8 cellular contexts compared by ENCODE assay signal in the genomic region with DNA sequence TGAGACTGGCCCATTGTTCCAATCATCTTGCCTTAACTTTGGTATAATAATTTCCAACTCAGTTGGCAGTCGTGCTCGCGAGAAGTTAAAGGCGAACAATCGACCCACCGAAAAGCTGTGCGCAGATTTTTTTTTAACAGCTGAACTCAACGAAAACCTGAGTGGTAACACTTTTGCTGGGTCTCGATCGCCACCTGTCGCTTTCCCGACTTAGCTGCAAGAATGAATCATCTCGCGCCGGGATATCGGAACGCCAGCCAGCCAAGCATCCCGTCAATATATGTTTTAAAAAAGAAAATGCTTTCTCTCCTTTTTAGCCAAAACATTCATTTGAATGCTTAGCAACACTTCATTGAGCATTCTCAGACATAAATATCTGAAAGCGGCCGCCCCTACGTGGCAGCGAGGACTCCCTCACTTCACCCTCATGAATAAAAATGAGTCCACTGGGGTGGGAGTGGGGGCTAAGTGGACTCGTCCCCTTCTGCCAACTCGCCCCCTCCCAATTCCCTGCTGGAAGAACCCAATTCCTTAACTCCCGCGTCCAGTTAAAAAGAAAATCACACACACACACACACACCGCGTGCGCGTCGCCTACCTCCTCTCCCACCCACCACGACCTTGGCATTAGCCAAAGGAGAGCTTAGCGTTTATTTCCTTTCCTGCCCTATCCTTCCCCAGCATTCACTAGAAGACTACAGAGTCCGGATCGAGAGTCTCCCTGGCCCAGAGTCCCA. TPM values are rescaled to one million over a fixed set of nuclear protein-coding genes. Genes with fewer than 3 reads are reported as not detected.
A peak's percentile ranks its signal among the peaks of the same experiment; 100 is the strongest.
DNase-seq lines count a peak whose midpoint lies in the region; ATAC-seq, FAIRE-seq and TF ChIP-seq lines count a peak whose summit lies in the region.

No MANE protein-coding gene starts in this region.

- no peaks in the 10 kb centered on the region for H3K36me3 Mint-ChIP-seq in activated T-helper 2 cell treated with anti-CD3 and anti-CD28 coated beads, Interferon-gamma antibody, Interleukin-2, Interleukin-4, amounts not matched to agents 10 μg/mL and 5 μg/mL and 100 μg/mL, durations not matched to agents 14 hours and 24 hours and 36 hours (ENCODE audit: low read depth)
- no peaks in the 10 kb centered on the region for H3K36me3 Mint-ChIP-seq in natural killer cell

- peaks cover 47% of the 10 kb centered on the region for H3K4me1 Mint-ChIP-seq in activated T-helper 2 cell treated with anti-CD3 and anti-CD28 coated beads, Interferon-gamma antibody, Interleukin-2, Interleukin-4, amounts not matched to agents 10 μg/mL and 5 μg/mL and 100 μg/mL, durations not matched to agents 14 hours and 24 hours and 36 hours (ENCODE audit: low read depth)
- H3K4me1 Mint-ChIP-seq in natural killer cell, result peaks cover 37 to 54% of the 10 kb centered on the region in 2 donors

- DNase-seq in Ammon's horn (ENCODE audit: low spot score), result peak; percentile 82
- DNase-seq in GM19239 (ENCODE audit: insufficient read length, low spot score), result no peak
- peak; percentile 7 for DNase-seq in NCI-H446 treated with DMSO at 0.1 percent for 48 hours (lab: John Stamatoyannopoulos, UW)
- peak; percentile 21 for DNase-seq in activated T-helper 2 cell treated with anti-CD3 and anti-CD28 coated beads, Interferon-gamma antibody, Interleukin-2, Interleukin-4, amounts not matched to agents 10 μg/mL and 5 μg/mL and 100 μg/mL, durations not matched to agents 14 hours and 24 hours and 36 hours (ENCODE audit: low spot score)
- DNase-seq in frontal cortex (ENCODE audit: low spot score in 2 of 2), result peak; percentile 64 to 70
- no peak for DNase-seq in natural killer cell
- no peak for DNase-seq in vagina (ENCODE audit: extremely low spot score in 2 of 2)

- ATAC-seq in natural killer cell (no peak), GM18505 (IDR thresholded peaks at IDR 0.05; ENCODE audit: unreplicated experiment) (no peak)

- intact Hi-C loops in activated T-helper 2 cell treated with anti-CD3 and anti-CD28 coated beads, Interferon-gamma antibody, Interleukin-2, Interleukin-4, amounts not matched to agents 10 μg/mL and 5 μg/mL and 100 μg/mL, durations not matched to agents 14 hours and 24 hours and 36 hours (cut with micrococcal nuclease), result loop anchor here (2.0 to 10.0 kb wide), 2 partner anchors 120 to 270 kb away; no protein-coding TSS in a partner anchor
- intact Hi-C loops in natural killer cell (cut with micrococcal nuclease) (no loop called here), vagina (cut with DNase I) (loop anchor here (10.0 kb wide), 3 partner anchors 600 to 1460 kb away; no protein-coding TSS in a partner anchor)

- H3K36me3 ChIP-seq in vagina, result no peaks in the 10 kb centered on the region

- peaks cover 88% of the 10 kb centered on the region for H3K27me3 Mint-ChIP-seq in activated T-helper 2 cell treated with anti-CD3 and anti-CD28 coated beads, Interferon-gamma antibody, Interleukin-2, Interleukin-4, amounts not matched to agents 10 μg/mL and 5 μg/mL and 100 μg/mL, durations not matched to agents 14 hours and 24 hours and 36 hours (ENCODE audit: low read depth)
- H3K27me3 Mint-ChIP-seq in natural killer cell (ENCODE audit: low read depth in 2 of 2), result peaks cover 68 to 82% of the 10 kb centered on the region in 2 donors

- peak; percentile 80 for FAIRE-seq in GM19239 (lab: Jason Lieb, UNC)
- FAIRE-seq in frontal cortex (lab: Jason Lieb, UNC), result no peak

- H3K9me3 Mint-ChIP-seq in activated T-helper 2 cell treated with anti-CD3 and anti-CD28 coated beads, Interferon-gamma antibody, Interleukin-2, Interleukin-4, amounts not matched to agents 10 μg/mL and 5 μg/mL and 100 μg/mL, durations not matched to agents 14 hours and 24 hours and 36 hours, result no peaks in the 10 kb centered on the region
- H3K9me3 Mint-ChIP-seq in natural killer cell, result no peaks in the 10 kb centered on the region

- TF ChIP-seq POLR2A in vagina (IDR thresholded peaks at IDR 0.05), result no peak
- no peak for TF ChIP-seq POLR2A in GM18505 (IDR thresholded peaks at IDR 0.05; ENCODE audit: borderline replicate concordance, extremely low read depth, insufficient read depth, insufficient read length)

- peak overlapping the region; percentile 66 to 79 for H3K4me3 ChIP-seq in vagina

- TF ChIP-seq CTCF in natural killer cell (IDR thresholded peaks at IDR 0.05), result peak; percentile 13
- peak in 2 of 3 experiments; percentile 67 to 72 for TF ChIP-seq CTCF in vagina (IDR thresholded peaks at IDR 0.05)

- H3K27ac Mint-ChIP-seq in activated T-helper 2 cell treated with anti-CD3 and anti-CD28 coated beads, Interferon-gamma antibody, Interleukin-2, Interleukin-4, amounts not matched to agents 10 μg/mL and 5 μg/mL and 100 μg/mL, durations not matched to agents 14 hours and 24 hours and 36 hours, result no peak overlapping the region
- no peak overlapping the region for H3K27ac Mint-ChIP-seq in natural killer cell

- H3K27me3 ChIP-seq in vagina, result no peaks in the 10 kb centered on the region

- no peaks in the 10 kb centered on the region for H3K9me3 ChIP-seq in vagina

- peak overlapping the region; percentile 37 for H3K4me3 Mint-ChIP-seq in activated T-helper 2 cell treated with anti-CD3 and anti-CD28 coated beads, Interferon-gamma antibody, Interleukin-2, Interleukin-4, amounts not matched to agents 10 μg/mL and 5 μg/mL and 100 μg/mL, durations not matched to agents 14 hours and 24 hours and 36 hours (ENCODE audit: low read depth)
- H3K4me3 Mint-ChIP-seq in natural killer cell, result no peak overlapping the region

- peak overlapping the region; percentile 87 for H3K27ac ChIP-seq in vagina

- peaks cover 54% of the 10 kb centered on the region for H3K4me1 ChIP-seq in vagina

RNA-seq across cellular contexts. Expression of gene COL12A1, which starts 1.5 kb away (rescaled TPM):
- 0.07 TPM in 1 of 2 replicates, not detected in the other for total RNA-seq in activated T-helper 2 cell treated with anti-CD3 and anti-CD28 coated beads, Interferon-gamma antibody, Interleukin-2, Interleukin-4, amounts not matched to agents 10 μg/mL and 5 μg/mL and 100 μg/mL, durations not matched to agents 14 hours and 24 hours and 36 hours
- 22.8 TPM for total RNA-seq in frontal cortex
- under 1 TPM in 1 of 3 donors, not detected in 2; 0.25 TPM for total RNA-seq in natural killer cell
- total RNA-seq in vagina, result 130 TPM

RNA-seq across cellular contexts. Expression of gene COX7A2, which starts 39.2 kb away (rescaled TPM):
- total RNA-seq in activated T-helper 2 cell treated with anti-CD3 and anti-CD28 coated beads, Interferon-gamma antibody, Interleukin-2, Interleukin-4, amounts not matched to agents 10 μg/mL and 5 μg/mL and 100 μg/mL, durations not matched to agents 14 hours and 24 hours and 36 hours, result 529 and 542 TPM in 2 replicates
- total RNA-seq in frontal cortex (247 TPM), natural killer cell (100 to 1,000 TPM; 161 to 215 (median 166) TPM), vagina (286 TPM)

Comparison
In these comparisons a context has a peak if more than half of its experiments do, and no peak if none do; other contexts are left out.
1. DNase-seq: peak in Ammon's horn (single experiment), NCI-H446 treated with DMSO at 0.1 percent for 48 hours (single experiment), activated T-helper 2 cell treated with anti-CD3 and anti-CD28 coated beads, Interferon-gamma antibody, Interleukin-2, Interleukin-4, amounts not matched to agents 10 μg/mL and 5 μg/mL and 100 μg/mL, durations not matched to agents 14 hours and 24 hours and 36 hours (single experiment) and frontal cortex (2 of 2); none in GM19239 (single experiment), natural killer cell (single experiment) and vagina (0 of 2).
2. RNA of gene COL12A1, which starts 1.5 kb away (total RNA-seq): 130 TPM in vagina (single experiment) and 22.8 TPM in frontal cortex (single experiment); 0.07 TPM in activated T-helper 2 cell treated with anti-CD3 and anti-CD28 coated beads, Interferon-gamma antibody, Interleukin-2, Interleukin-4, amounts not matched to agents 10 μg/mL and 5 μg/mL and 100 μg/mL, durations not matched to agents 14 hours and 24 hours and 36 hours and 0.25 TPM in natural killer cell; every median in the first group is over 10 times any median in the second.